In the genomic region with DNA sequence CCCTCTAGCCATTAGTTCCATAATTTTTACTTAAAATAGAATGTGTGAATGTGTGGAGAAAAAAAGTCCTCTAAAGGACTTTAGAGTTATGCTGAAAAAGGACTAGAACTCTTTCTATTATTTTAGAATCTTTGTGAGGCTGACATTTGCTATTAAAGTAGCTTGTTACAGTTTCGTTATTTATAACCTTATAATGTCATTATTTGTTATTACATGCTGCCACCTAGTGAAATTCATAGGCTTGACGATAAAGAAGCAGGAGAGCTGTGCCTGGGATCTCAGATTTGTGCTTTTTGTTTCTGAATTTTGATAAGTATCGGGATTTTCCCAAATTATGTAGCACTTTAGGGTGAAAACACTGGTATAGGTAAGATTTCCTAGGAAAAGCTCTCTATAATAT, we compare ENCODE assay signal across 1 cellular context.
TF ChIP-seq lines count a peak whose summit lies in the region.

No MANE protein-coding gene starts in this region.

TF ChIP-seq in GM23338, 12 proteins besides CTCF, POLR2A, EP300 and RAD21 (continued from another document):
- TF ChIP-seq, protein P1, sequence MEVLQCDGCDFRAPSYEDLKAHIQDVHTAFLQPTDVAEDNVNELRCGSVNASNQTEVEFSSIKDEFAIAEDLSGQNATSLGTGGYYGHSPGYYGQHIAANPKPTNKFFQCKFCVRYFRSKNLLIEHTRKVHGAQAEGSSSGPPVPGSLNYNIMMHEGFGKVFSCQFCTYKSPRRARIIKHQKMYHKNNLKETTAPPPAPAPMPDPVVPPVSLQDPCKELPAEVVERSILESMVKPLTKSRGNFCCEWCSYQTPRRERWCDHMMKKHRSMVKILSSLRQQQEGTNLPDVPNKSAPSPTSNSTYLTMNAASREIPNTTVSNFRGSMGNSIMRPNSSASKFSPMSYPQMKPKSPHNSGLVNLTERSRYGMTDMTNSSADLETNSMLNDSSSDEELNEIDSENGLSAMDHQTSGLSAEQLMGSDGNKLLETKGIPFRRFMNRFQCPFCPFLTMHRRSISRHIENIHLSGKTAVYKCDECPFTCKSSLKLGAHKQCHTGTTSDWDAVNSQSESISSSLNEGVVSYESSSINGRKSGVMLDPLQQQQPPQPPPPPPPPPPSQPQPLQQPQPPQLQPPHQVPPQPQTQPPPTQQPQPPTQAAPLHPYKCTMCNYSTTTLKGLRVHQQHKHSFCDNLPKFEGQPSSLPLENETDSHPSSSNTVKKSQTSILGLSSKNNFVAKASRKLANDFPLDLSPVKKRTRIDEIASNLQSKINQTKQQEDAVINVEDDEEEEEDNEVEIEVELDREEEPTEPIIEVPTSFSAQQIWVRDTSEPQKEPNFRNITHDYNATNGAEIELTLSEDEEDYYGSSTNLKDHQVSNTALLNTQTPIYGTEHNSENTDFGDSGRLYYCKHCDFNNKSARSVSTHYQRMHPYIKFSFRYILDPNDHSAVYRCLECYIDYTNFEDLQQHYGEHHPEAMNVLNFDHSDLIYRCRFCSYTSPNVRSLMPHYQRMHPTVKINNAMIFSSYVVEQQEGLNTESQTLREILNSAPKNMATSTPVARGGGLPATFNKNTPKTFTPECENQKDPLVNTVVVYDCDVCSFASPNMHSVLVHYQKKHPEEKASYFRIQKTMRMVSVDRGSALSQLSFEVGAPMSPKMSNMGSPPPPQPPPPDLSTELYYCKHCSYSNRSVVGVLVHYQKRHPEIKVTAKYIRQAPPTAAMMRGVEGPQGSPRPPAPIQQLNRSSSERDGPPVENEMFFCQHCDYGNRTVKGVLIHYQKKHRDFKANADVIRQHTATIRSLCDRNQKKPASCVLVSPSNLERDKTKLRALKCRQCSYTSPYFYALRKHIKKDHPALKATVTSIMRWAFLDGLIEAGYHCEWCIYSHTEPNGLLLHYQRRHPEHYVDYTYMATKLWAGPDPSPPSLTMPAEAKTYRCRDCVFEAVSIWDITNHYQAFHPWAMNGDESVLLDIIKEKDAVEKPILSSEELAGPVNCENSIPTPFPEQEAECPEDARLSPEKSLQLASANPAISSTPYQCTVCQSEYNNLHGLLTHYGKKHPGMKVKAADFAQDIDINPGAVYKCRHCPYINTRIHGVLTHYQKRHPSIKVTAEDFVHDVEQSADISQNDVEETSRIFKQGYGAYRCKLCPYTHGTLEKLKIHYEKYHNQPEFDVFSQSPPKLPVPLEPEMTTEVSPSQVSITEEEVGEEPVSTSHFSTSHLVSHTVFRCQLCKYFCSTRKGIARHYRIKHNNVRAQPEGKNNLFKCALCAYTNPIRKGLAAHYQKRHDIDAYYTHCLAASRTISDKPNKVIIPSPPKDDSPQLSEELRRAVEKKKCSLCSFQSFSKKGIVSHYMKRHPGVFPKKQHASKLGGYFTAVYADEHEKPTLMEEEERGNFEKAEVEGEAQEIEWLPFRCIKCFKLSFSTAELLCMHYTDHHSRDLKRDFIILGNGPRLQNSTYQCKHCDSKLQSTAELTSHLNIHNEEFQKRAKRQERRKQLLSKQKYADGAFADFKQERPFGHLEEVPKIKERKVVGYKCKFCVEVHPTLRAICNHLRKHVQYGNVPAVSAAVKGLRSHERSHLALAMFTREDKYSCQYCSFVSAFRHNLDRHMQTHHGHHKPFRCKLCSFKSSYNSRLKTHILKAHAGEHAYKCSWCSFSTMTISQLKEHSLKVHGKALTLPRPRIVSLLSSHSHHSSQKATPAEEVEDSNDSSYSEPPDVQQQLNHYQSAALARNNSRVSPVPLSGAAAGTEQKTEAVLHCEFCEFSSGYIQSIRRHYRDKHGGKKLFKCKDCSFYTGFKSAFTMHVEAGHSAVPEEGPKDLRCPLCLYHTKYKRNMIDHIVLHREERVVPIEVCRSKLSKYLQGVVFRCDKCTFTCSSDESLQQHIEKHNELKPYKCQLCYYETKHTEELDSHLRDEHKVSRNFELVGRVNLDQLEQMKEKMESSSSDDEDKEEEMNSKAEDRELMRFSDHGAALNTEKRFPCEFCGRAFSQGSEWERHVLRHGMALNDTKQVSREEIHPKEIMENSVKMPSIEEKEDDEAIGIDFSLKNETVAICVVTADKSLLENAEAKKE (CRISPR knock-in tag; IDR thresholded peaks at IDR 0.05) = no peak
- TF ChIP-seq POLR2AphosphoS5 (IDR thresholded peaks at IDR 0.05; ENCODE audit: low read depth) = no peak
- TF ChIP-seq NANOG (IDR thresholded peaks at IDR 0.05; ENCODE audit: borderline replicate concordance) = no peak
